Comparison of ENCODE assay signal across 8 cellular contexts in genomic region chr12:121132601-121133481, GRCh38. TPM values are rescaled to one million over a fixed set of nuclear protein-coding genes. Genes with fewer than 3 reads are reported as not detected.
DNase-seq lines count a peak whose midpoint lies in the region; ATAC-seq and TF ChIP-seq lines count a peak whose summit lies in the region.

TSS of gene P2RX7 (plus strand) at chr12:121132876. CDS start at chr12:121132971, 95 bp downstream.

- peaks cover 13% of the 10 kb centered on the region for H3K36me3 Mint-ChIP-seq in natural killer cell treated with Interleukin-12 subunit alpha and Interleukin-12 subunit beta and Interleukin-15 and Interleukin-18, amount 100 ng/mL, for 72 hours

- DNase-seq in ELR (ENCODE audit: low read depth) (peak; percentile 74), HUDEP-2 (lab: John Stamatoyannopoulos, UW; ENCODE audit: unreplicated experiment in 76 of 76) (peak in 74 of 76 experiments; percentile 12 to 78 (median 58)), OCI-M1 (lab: John Stamatoyannopoulos, UW) (peak; percentile 92), foreskin keratinocyte (peak; percentile 76 to 91), transverse colon (peak; percentile 82)
- DNase-seq in activated naive CD4-positive, alpha-beta T cell treated with Interleukin-2 at 50 U/mL for 16 hours: peak; percentile 47
- peak; percentile 79 for DNase-seq in natural killer cell treated with Interleukin-12 subunit alpha and Interleukin-12 subunit beta and Interleukin-15 and Interleukin-18, amount 100 ng/mL, for 72 hours (ENCODE audit: low spot score)

- TF ChIP-seq EP300 in transverse colon (IDR thresholded peaks at IDR 0.05; ENCODE audit: low read depth): no peak

- peaks cover 63 to 70% of the 10 kb centered on the region in 2 donors for H3K4me1 Mint-ChIP-seq in natural killer cell treated with Interleukin-12 subunit alpha and Interleukin-12 subunit beta and Interleukin-15 and Interleukin-18, amount 100 ng/mL, for 72 hours (ENCODE audit: low read depth in 2 of 2)

- 4% methylated on average over 25 of the region's 25 CpGs; no CpG with 5 or more reads in 1 of the 2 donors for WGBS in transverse colon (ENCODE audit: low coverage in 1 of 2), 2 donors

- peak within 1 kb of the TSS; percentile 95 to 96 for H3K27ac Mint-ChIP-seq in natural killer cell treated with Interleukin-12 subunit alpha and Interleukin-12 subunit beta and Interleukin-15 and Interleukin-18, amount 100 ng/mL, for 72 hours

- peak; percentile 59 for TF ChIP-seq CTCF in foreskin keratinocyte (conservative IDR thresholded peaks at IDR 0.05)
- peak in 3 of 5 experiments; percentile 10 to 18 (median 16) for TF ChIP-seq CTCF in transverse colon (IDR thresholded peaks at IDR 0.05)

- H3K27ac ChIP-seq in foreskin keratinocyte: peak within 1 kb of the TSS; percentile 47
- H3K27ac ChIP-seq in transverse colon: peak within 1 kb of the TSS; percentile 73 to 88 (median 82)

- intact Hi-C loops in transverse colon (cut with DNase I; ENCODE audit: low total_unique reads): loop anchor here (10.0 kb wide), 1 partner anchor 92 kb away; no protein-coding TSS in a partner anchor

- no peaks in the 10 kb centered on the region for H3K27me3 Mint-ChIP-seq in natural killer cell treated with Interleukin-12 subunit alpha and Interleukin-12 subunit beta and Interleukin-15 and Interleukin-18, amount 100 ng/mL, for 72 hours

- peak; percentile 97 for ATAC-seq in foreskin keratinocyte
- ATAC-seq in natural killer cell treated with Interleukin-12 subunit alpha and Interleukin-12 subunit beta and Interleukin-15 and Interleukin-18, amount 100 ng/mL, for 72 hours: peak; percentile 65 to 72
- ATAC-seq in GM18505 (IDR thresholded peaks at IDR 0.05; ENCODE audit: unreplicated experiment): no peak

- no peaks in the 10 kb centered on the region for H3K27me3 ChIP-seq in foreskin keratinocyte
- no peaks in the 10 kb centered on the region for H3K27me3 ChIP-seq in transverse colon

- TF ChIP-seq POLR2A in transverse colon (IDR thresholded peaks at IDR 0.05) (no peak), GM18505 (IDR thresholded peaks at IDR 0.05; ENCODE audit: borderline replicate concordance, extremely low read depth, insufficient read depth, insufficient read length) (no peak)

- no peaks in the 10 kb centered on the region for H3K36me3 ChIP-seq in transverse colon

- H3K4me1 ChIP-seq in foreskin keratinocyte (peaks cover 4% of the 10 kb centered on the region), transverse colon (peaks cover 13 to 42% (median 21%) of the 10 kb centered on the region in 4 donors)

- H3K9me3 Mint-ChIP-seq in natural killer cell treated with Interleukin-12 subunit alpha and Interleukin-12 subunit beta and Interleukin-15 and Interleukin-18, amount 100 ng/mL, for 72 hours: peaks cover 3% of the 10 kb centered on the region

- peak within 1 kb of the TSS; percentile 92 for H3K4me3 Mint-ChIP-seq in natural killer cell treated with Interleukin-12 subunit alpha and Interleukin-12 subunit beta and Interleukin-15 and Interleukin-18, amount 100 ng/mL, for 72 hours

- no peaks in the 10 kb centered on the region for H3K9me3 ChIP-seq in transverse colon

- in situ Hi-C loops in transverse colon (cut with MboI; ENCODE audit: low pct_ligation_motif_present in 1 of 4, low pct_unique_long_range_greater_than_20kb in 1 of 4, low sequenced_read_pairs in 3 of 4): no loop called here

- H3K4me3 ChIP-seq in transverse colon: peak within 1 kb of the TSS; percentile 26 to 53 (median 32)

RNA-seq across cellular contexts. Expression of gene P2RX7, which starts in this region (rescaled TPM):
- total RNA-seq in foreskin keratinocyte: 0.10 and 0.28 TPM in 2 replicates
- 0.04 TPM in 2 replicates for polyA plus RNA-seq in foreskin keratinocyte
- 10 to 100 TPM; 20.2 to 46.6 TPM for total RNA-seq in natural killer cell treated with Interleukin-12 subunit alpha and Interleukin-12 subunit beta and Interleukin-15 and Interleukin-18, amount 100 ng/mL, for 72 hours
- 1 to 10 TPM in 3 of 4 donors, under 1 TPM in 1; 0.96 to 7.1 (median 5.1) TPM for total RNA-seq in transverse colon

Comparison
In these comparisons a context has a peak if more than half of its experiments do, and no peak if none do; other contexts are left out.
1. Peak in DNase-seq, ATAC-seq and H3K27ac ChIP-seq in foreskin keratinocyte; RNA of the gene not detected or under 1 TPM.